In genomic region chr18:7646174-7646886, GRCh38 we compare ENCODE assay signal across 13 cellular contexts.
"Had no signal": no experiment of that assay in that cellular context is flagged by ENCODE, and none has a peak within 500 bp of the region (broad histone marks: within the 10 kb centered on the region; RNA-seq: fewer than 3 reads in every experiment).

No MANE protein-coding gene starts in this region.

- FAIRE-seq: astrocyte, kidney had no signal

- H3K27me3 ChIP-seq: dorsolateral prefrontal cortex had no signal

- H3K4me3 ChIP-seq: dorsolateral prefrontal cortex, skin epidermis had no signal

- H3K4me3 Mint-ChIP-seq: activated CD8-positive, alpha-beta T cell treated with anti-CD3 and anti-CD28 coated beads for 36 hours; activated naive CD4-positive, alpha-beta T cell treated with anti-CD3 and anti-CD28 coated beads for 36 hours had no signal

- H3K27ac Mint-ChIP-seq: activated CD8-positive, alpha-beta T cell treated with anti-CD3 and anti-CD28 coated beads for 36 hours; activated naive CD4-positive, alpha-beta T cell treated with anti-CD3 and anti-CD28 coated beads for 36 hours had no signal

- ATAC-seq: activated CD8-positive, alpha-beta T cell treated with anti-CD3 and anti-CD28 coated beads for 36 hours had no signal

- H3K27ac ChIP-seq: dorsolateral prefrontal cortex, skin epidermis, WERI-Rb-1 had no signal

- DNase-seq: activated CD4-positive, alpha-beta T cell treated with anti-CD3 and anti-CD28 coated beads for 4 hours; activated CD8-positive, alpha-beta memory T cell treated with anti-CD3 and anti-CD28 coated beads, Interleukin-2, amount 50 U/mL, for 48 hours; activated CD8-positive, alpha-beta T cell treated with anti-CD3 and anti-CD28 coated beads for 36 hours; activated naive CD4-positive, alpha-beta T cell treated with anti-CD3 and anti-CD28 coated beads for 36 hours; dorsolateral prefrontal cortex; glutamatergic neuron; kidney; retina; stimulated activated CD4-positive, alpha-beta T cell treated with anti-CD3 and anti-CD28 coated beads, Interleukin-4, amount 100 ng/mL, for 4 hours; T-helper 9 cell; WERI-Rb-1 had no signal

- H3K36me3 ChIP-seq: WERI-Rb-1 had no signal
